15 cellular contexts compared by ENCODE assay signal in the genomic region with DNA sequence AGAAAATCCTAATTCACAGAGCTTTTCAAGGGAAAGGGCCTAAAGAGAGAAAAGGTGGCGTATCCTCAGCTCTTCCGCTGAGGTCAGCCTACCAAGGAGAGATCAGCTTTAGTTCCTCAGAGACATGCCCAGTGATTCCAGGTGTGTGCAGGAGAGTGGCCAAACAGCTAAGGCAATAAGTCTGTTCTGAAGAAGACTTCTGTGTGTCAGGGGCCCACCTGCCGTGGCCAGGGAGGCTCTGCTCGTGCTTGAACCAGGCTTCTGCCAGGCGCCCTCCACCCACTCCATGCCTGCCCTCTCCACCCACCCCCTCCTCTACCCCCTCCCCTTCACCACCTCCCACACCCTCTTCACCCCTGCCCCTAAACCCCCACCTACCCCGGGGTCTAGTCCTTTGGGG.
DNase-seq lines count a peak whose midpoint lies in the region; ATAC-seq and TF ChIP-seq lines count a peak whose summit lies in the region.
"Had no signal": no experiment of that assay in that cellular context is flagged by ENCODE, and none has a peak within 500 bp of the region (broad histone marks: within the 10 kb centered on the region; RNA-seq: fewer than 3 reads in every experiment).

No MANE protein-coding gene starts in this region.

- ATAC-seq in GM23338: no peak

- H3K27ac Mint-ChIP-seq in GM23338 (no peak overlapping the region), neural progenitor cell (no peak overlapping the region)
- H3K27ac Mint-ChIP-seq: CD4-positive, CD25-positive, alpha-beta regulatory T cell had no signal

- no peak overlapping the region; the same call in 2 of the 3 replicates for H3K4me3 Mint-ChIP-seq in GM23338
- H3K4me3 Mint-ChIP-seq in neural progenitor cell: no peak overlapping the region
- H3K4me3 Mint-ChIP-seq: CD4-positive, CD25-positive, alpha-beta regulatory T cell had no signal

- no peak overlapping the region for H3K9ac ChIP-seq in HUES48 (ENCODE audit: low read depth, low read length)
- no peak overlapping the region for H3K9ac ChIP-seq in iPS-20b (ENCODE audit: low read depth, low read length)
- no peak overlapping the region for H3K9ac ChIP-seq in neural progenitor cell

- H3K27me3 ChIP-seq in GM23338 (ENCODE audit: insufficient read depth): no peaks in the 10 kb centered on the region
- H3K27me3 ChIP-seq in HUES48 (ENCODE audit: control insufficient read depth, insufficient read depth, low read length): peaks cover 9% of the 10 kb centered on the region
- H3K27me3 ChIP-seq in PC-9 (ENCODE audit: insufficient read depth, low read depth): no peaks in the 10 kb centered on the region
- H3K27me3 ChIP-seq in iPS-20b (ENCODE audit: insufficient read depth, low read length): peaks cover 47% of the 10 kb centered on the region
- H3K27me3 ChIP-seq in neural progenitor cell: peaks cover 45% of the 10 kb centered on the region
- H3K27me3 ChIP-seq: BE2C had no signal

- H3K4me3 ChIP-seq in GM23338: no peak overlapping the region
- H3K4me3 ChIP-seq in HUES48 (ENCODE audit: low read depth, low read length): no peak overlapping the region
- H3K4me3 ChIP-seq in PC-9: no peak overlapping the region
- peak overlapping the region; percentile 86; the same call in 1 of the 2 replicates for H3K4me3 ChIP-seq in iPS-20b (ENCODE audit: low read length)
- H3K4me3 ChIP-seq in neural progenitor cell: no peak overlapping the region

- H3K4me2 ChIP-seq in GM23338: peak overlapping the region; percentile 82
- H3K4me2 ChIP-seq in PC-9: no peak overlapping the region
- no peak overlapping the region for H3K4me2 ChIP-seq in neural progenitor cell

- no peaks in the 10 kb centered on the region for H3K36me3 Mint-ChIP-seq in GM23338 (ENCODE audit: low read depth)
- H3K36me3 Mint-ChIP-seq in neural progenitor cell: no peaks in the 10 kb centered on the region
- H3K36me3 Mint-ChIP-seq: CD4-positive, CD25-positive, alpha-beta regulatory T cell had no signal

- BruUV-seq in PC-9 (replicated peaks; lab: Mats Ljungman, UMichigan): no TSS peak

- no peak for DNase-seq in GM23338 (ENCODE audit: low spot score)
- DNase-seq in PC-9: no peak
- DNase-seq in AG08396 (ENCODE audit: low spot score): no peak
- DNase-seq in activated effector memory CD4-positive, alpha-beta T cell treated with anti-CD3 and anti-CD28 coated beads, Interleukin-2, amount 50 U/mL, for 16 hours: no peak
- no peak for DNase-seq in neural progenitor cell (ENCODE audit: low spot score)
- DNase-seq in amygdala (lab: John Stamatoyannopoulos, UW): no peak
- DNase-seq: BE2C; C1 segment of cervical spinal cord; Caco-2; CD4-positive, CD25-positive, alpha-beta regulatory T cell; GDM1; HCEC 1CT; KG1 had no signal

- peaks cover 38% of the 10 kb centered on the region for H3K4me1 ChIP-seq in GM23338 (ENCODE audit: insufficient read depth)
- H3K4me1 ChIP-seq in HUES48 (ENCODE audit: control insufficient read depth, insufficient read depth, low read length): peaks cover 33% of the 10 kb centered on the region
- H3K4me1 ChIP-seq in PC-9 (replicated peaks; ENCODE audit: insufficient read depth): peaks cover 45% of the 10 kb centered on the region
- peaks cover 22% of the 10 kb centered on the region; the same call in 1 of the 2 replicates for H3K4me1 ChIP-seq in iPS-20b (ENCODE audit: insufficient read depth, low read length)
- H3K4me1 ChIP-seq in neural progenitor cell: peaks cover 9% of the 10 kb centered on the region

- H3K4me1 Mint-ChIP-seq in GM23338: peaks cover 36% of the 10 kb centered on the region
- H3K4me1 Mint-ChIP-seq in neural progenitor cell: peaks cover 5% of the 10 kb centered on the region

- H3K79me2 ChIP-seq in GM23338 (replicated peaks; ENCODE audit: insufficient read depth) (no peaks in the 10 kb centered on the region), PC-9 (ENCODE audit: low read depth) (no peaks in the 10 kb centered on the region), neural progenitor cell (ENCODE audit: low read depth) (no peaks in the 10 kb centered on the region)

- TF ChIP-seq CTCF in GM23338 (conservative IDR thresholded peaks at IDR 0.05; ENCODE audit: low read depth in 2 of 2): no peak
- TF ChIP-seq CTCF in PC-9 (conservative IDR thresholded peaks at IDR 0.05): no peak
- TF ChIP-seq CTCF in neural progenitor cell (IDR thresholded peaks at IDR 0.05): no peak

- H4K20me1 ChIP-seq in GM23338 (replicated peaks; ENCODE audit: insufficient read depth) (no peaks in the 10 kb centered on the region), PC-9 (ENCODE audit: insufficient read depth) (no peaks in the 10 kb centered on the region), neural progenitor cell (ENCODE audit: low read depth) (no peaks in the 10 kb centered on the region)

- H3K27me3 Mint-ChIP-seq in GM23338 (ENCODE audit: insufficient read depth, low read depth, poor library complexity) (peaks cover 15% of the 10 kb centered on the region), neural progenitor cell (ENCODE audit: insufficient read depth, low read depth) (no peaks in the 10 kb centered on the region)

- H3K9me3 Mint-ChIP-seq in GM23338: no peaks in the 10 kb centered on the region
- H3K9me3 Mint-ChIP-seq in neural progenitor cell: no peaks in the 10 kb centered on the region
- H3K9me3 Mint-ChIP-seq: CD4-positive, CD25-positive, alpha-beta regulatory T cell had no signal

- H3K9me3 ChIP-seq in HUES48 (ENCODE audit: control insufficient read depth, insufficient read depth, low read length) (no peaks in the 10 kb centered on the region), PC-9 (ENCODE audit: insufficient read depth, low read depth) (no peaks in the 10 kb centered on the region; the same call in 1 of the 2 replicates), iPS-20b (ENCODE audit: insufficient read depth, low read depth, low read length) (no peaks in the 10 kb centered on the region), neural progenitor cell (ENCODE audit: low read depth) (no peaks in the 10 kb centered on the region)
- H3K9me3 ChIP-seq: BE2C, Caco-2 had no signal

- H3F3A ChIP-seq in GM23338 (replicated peaks; ENCODE audit: low read depth): no peaks in the 10 kb centered on the region
- peaks cover 26% of the 10 kb centered on the region for H3F3A ChIP-seq in PC-9 (ENCODE audit: insufficient read depth, low read depth)
- H3F3A ChIP-seq in neural progenitor cell (ENCODE audit: low read depth): no peaks in the 10 kb centered on the region

- H2AFZ ChIP-seq in GM23338: no peak overlapping the region
- no peak overlapping the region for H2AFZ ChIP-seq in PC-9
- H2AFZ ChIP-seq in neural progenitor cell (replicated peaks): no peak overlapping the region

- no peaks in the 10 kb centered on the region for H3K9me2 ChIP-seq in GM23338 (ENCODE audit: insufficient read depth)
- no peaks in the 10 kb centered on the region; the same call in 1 of the 2 replicates for H3K9me2 ChIP-seq in PC-9 (ENCODE audit: insufficient read depth)

- CTCF ChIA-PET in PC-9 (lab: Charles Lee): no interaction called here

- intact Hi-C loops in PC-9 (cut with micrococcal nuclease; ENCODE audit: unreplicated experiment): loop anchor here (5.0 kb wide), 1 partner anchor 112 kb away; no protein-coding TSS in a partner anchor

- POLR2A ChIA-PET in PC-9 (lab: Charles Lee; ENCODE audit: unreplicated experiment): interaction anchor here (0.6 kb wide), 1 partner anchor 1648 kb away, joined by 3 read pairs; no protein-coding TSS in a partner anchor

- H3K27ac ChIP-seq in GM23338 (ENCODE audit: low read depth) (no peak overlapping the region), HUES48 (ENCODE audit: low read depth, low read length) (peak overlapping the region; percentile 80), PC-9 (peak overlapping the region; percentile 77; the same call in 1 of the 2 replicates), iPS-20b (ENCODE audit: low read length) (no peak overlapping the region), neural progenitor cell (no peak overlapping the region)

- no peaks in the 10 kb centered on the region for H3K36me3 ChIP-seq in GM23338 (ENCODE audit: insufficient read depth)
- H3K36me3 ChIP-seq in HUES48 (ENCODE audit: control insufficient read depth, insufficient read depth, low read length): no peaks in the 10 kb centered on the region
- H3K36me3 ChIP-seq in PC-9 (ENCODE audit: low read depth): no peaks in the 10 kb centered on the region
- no peaks in the 10 kb centered on the region for H3K36me3 ChIP-seq in iPS-20b (ENCODE audit: insufficient read depth, low read depth, low read length)
- H3K36me3 ChIP-seq in neural progenitor cell: no peaks in the 10 kb centered on the region
- H3K36me3 ChIP-seq: BE2C had no signal

TF ChIP-seq in GM23338, 12 proteins besides CTCF, POLR2A, EP300 and RAD21 (continues in another document):
- TF ChIP-seq EZH2 (IDR thresholded peaks at IDR 0.05; ENCODE audit: low read depth, unreplicated experiment) (no peak), EZH2phosphoT487 (IDR thresholded peaks at IDR 0.05; ENCODE audit: unreplicated experiment) (no peak), POLR2AphosphoS5 (IDR thresholded peaks at IDR 0.05; ENCODE audit: low read depth) (no peak), ZNF331 (CRISPR knock-in tag; IDR thresholded peaks at IDR 0.05; ENCODE audit: low read depth) (no peak)
- TF ChIP-seq, protein P1, sequence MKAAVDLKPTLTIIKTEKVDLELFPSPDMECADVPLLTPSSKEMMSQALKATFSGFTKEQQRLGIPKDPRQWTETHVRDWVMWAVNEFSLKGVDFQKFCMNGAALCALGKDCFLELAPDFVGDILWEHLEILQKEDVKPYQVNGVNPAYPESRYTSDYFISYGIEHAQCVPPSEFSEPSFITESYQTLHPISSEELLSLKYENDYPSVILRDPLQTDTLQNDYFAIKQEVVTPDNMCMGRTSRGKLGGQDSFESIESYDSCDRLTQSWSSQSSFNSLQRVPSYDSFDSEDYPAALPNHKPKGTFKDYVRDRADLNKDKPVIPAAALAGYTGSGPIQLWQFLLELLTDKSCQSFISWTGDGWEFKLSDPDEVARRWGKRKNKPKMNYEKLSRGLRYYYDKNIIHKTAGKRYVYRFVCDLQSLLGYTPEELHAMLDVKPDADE (IDR thresholded peaks at IDR 0.05): no peak

Comparison
In these comparisons a context has a peak if more than half of its experiments do, and no peak if none do; other contexts are left out.
1. H3K27ac ChIP-seq: peak in HUES48 (single experiment) and PC-9 (single experiment); none in GM23338 (single experiment), iPS-20b (single experiment) and neural progenitor cell (single experiment).